1 cellular context compared by ENCODE assay signal in the genomic region with DNA sequence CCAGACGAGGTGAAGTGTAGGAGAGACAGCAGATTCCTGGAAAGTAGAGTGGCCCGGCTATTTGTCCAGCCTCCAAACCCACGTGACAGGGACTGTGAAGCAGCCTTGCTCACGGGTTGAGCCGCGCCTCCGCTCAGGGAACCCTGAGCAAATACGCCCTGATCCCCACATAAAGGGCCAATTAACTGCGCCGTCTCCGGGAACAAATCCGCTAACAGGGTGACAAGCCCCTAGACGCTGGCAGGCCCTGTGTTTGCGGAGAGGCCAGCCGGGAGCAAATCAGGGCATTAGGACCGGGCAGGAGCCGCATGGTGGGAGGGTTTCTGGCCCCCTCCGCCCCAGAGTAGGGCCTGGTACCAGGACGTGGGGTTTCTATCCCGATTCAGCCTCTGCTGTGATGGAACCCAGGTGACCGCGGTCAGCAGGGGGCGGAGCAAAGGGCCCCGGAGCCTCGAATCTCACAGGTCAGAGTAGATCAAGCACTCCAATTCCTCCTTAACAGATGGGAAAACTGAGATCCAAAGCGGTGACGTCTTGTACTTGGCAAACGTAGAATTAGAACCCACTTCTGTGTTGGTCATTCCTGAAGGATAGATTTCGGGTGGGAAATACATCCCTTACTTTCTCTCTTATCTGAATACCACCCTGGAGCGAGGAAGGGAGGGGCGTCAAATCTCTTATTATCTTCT.
A peak's percentile ranks its signal among the peaks of the same experiment; 100 is the strongest.
TF ChIP-seq lines count a peak whose summit lies in the region.

No MANE protein-coding gene starts in this region.

TF ChIP-seq in WTC11, 78 proteins besides CTCF, POLR2A, EP300 and RAD21 (continued from another document):
- TF ChIP-seq, protein P1, sequence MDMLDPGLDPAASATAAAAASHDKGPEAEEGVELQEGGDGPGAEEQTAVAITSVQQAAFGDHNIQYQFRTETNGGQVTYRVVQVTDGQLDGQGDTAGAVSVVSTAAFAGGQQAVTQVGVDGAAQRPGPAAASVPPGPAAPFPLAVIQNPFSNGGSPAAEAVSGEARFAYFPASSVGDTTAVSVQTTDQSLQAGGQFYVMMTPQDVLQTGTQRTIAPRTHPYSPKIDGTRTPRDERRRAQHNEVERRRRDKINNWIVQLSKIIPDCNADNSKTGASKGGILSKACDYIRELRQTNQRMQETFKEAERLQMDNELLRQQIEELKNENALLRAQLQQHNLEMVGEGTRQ (CRISPR knock-in tag; IDR thresholded peaks at IDR 0.05): peak; percentile 72
- TF ChIP-seq, protein P2, sequence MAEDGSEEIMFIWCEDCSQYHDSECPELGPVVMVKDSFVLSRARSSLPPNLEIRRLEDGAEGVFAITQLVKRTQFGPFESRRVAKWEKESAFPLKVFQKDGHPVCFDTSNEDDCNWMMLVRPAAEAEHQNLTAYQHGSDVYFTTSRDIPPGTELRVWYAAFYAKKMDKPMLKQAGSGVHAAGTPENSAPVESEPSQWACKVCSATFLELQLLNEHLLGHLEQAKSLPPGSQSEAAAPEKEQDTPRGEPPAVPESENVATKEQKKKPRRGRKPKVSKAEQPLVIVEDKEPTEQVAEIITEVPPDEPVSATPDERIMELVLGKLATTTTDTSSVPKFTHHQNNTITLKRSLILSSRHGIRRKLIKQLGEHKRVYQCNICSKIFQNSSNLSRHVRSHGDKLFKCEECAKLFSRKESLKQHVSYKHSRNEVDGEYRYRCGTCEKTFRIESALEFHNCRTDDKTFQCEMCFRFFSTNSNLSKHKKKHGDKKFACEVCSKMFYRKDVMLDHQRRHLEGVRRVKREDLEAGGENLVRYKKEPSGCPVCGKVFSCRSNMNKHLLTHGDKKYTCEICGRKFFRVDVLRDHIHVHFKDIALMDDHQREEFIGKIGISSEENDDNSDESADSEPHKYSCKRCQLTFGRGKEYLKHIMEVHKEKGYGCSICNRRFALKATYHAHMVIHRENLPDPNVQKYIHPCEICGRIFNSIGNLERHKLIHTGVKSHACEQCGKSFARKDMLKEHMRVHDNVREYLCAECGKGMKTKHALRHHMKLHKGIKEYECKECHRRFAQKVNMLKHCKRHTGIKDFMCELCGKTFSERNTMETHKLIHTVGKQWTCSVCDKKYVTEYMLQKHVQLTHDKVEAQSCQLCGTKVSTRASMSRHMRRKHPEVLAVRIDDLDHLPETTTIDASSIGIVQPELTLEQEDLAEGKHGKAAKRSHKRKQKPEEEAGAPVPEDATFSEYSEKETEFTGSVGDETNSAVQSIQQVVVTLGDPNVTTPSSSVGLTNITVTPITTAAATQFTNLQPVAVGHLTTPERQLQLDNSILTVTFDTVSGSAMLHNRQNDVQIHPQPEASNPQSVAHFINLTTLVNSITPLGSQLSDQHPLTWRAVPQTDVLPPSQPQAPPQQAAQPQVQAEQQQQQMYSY (CRISPR knock-in tag; IDR thresholded peaks at IDR 0.05): no peak
- TF ChIP-seq ZNF416 (CRISPR knock-in tag; IDR thresholded peaks at IDR 0.05) (no peak), GTF2I (CRISPR knock-in tag; conservative IDR thresholded peaks at IDR 0.05) (no peak)
- TF ChIP-seq, protein P3, sequence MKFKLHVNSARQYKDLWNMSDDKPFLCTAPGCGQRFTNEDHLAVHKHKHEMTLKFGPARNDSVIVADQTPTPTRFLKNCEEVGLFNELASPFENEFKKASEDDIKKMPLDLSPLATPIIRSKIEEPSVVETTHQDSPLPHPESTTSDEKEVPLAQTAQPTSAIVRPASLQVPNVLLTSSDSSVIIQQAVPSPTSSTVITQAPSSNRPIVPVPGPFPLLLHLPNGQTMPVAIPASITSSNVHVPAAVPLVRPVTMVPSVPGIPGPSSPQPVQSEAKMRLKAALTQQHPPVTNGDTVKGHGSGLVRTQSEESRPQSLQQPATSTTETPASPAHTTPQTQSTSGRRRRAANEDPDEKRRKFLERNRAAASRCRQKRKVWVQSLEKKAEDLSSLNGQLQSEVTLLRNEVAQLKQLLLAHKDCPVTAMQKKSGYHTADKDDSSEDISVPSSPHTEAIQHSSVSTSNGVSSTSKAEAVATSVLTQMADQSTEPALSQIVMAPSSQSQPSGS (CRISPR knock-in tag; IDR thresholded peaks at IDR 0.05; ENCODE audit: borderline replicate concordance, low read depth): no peak
